1 cellular context compared by ENCODE assay signal in genomic region chr4:175034986-175035705, GRCh38.
TF ChIP-seq lines count a peak whose summit lies in the region.

No MANE protein-coding gene starts in this region.

TF ChIP-seq in H1, 55 proteins besides CTCF, POLR2A, EP300 and RAD21:
- TF ChIP-seq USF2 (IDR thresholded peaks at IDR 0.05; ENCODE audit: low read length) (no peak), TEAD4 (IDR thresholded peaks at IDR 0.05; ENCODE audit: low read depth, low read length) (no peak), RFX5 (IDR thresholded peaks at IDR 0.05; ENCODE audit: borderline replicate concordance, low read depth, low read length) (no peak), MAX (IDR thresholded peaks at IDR 0.05) (no peak), SAP30 (IDR thresholded peaks at IDR 0.05; ENCODE audit: insufficient read depth, insufficient replicate concordance, low read length) (no peak), SIN3A (conservative IDR thresholded peaks at IDR 0.05 in 1 of 2, IDR thresholded peaks at IDR 0.05 in 1 of 2; ENCODE audit: low read depth in 1 of 2, low read length in 2 of 2) (no peak), ATF2 (IDR thresholded peaks at IDR 0.05; ENCODE audit: low read length) (no peak), E2F6 (IDR thresholded peaks at IDR 0.05) (no peak), POLR2AphosphoS5 (IDR thresholded peaks at IDR 0.05; ENCODE audit: low read depth, low read length) (no peak), CHD7 (IDR thresholded peaks at IDR 0.05; ENCODE audit: insufficient replicate concordance, low read length) (no peak), NRF1 (IDR thresholded peaks at IDR 0.05; ENCODE audit: low read depth, low read length) (no peak), FOSL1 (IDR thresholded peaks at IDR 0.05; ENCODE audit: insufficient read depth, low read depth, low read length) (no peak), KDM1A (IDR thresholded peaks at IDR 0.05; ENCODE audit: borderline replicate concordance, low read length) (no peak), TCF12 (IDR thresholded peaks at IDR 0.05; ENCODE audit: low read depth, low read length) (no peak)
